Comparison of ENCODE assay signal across 10 cellular contexts in genomic region chr19:4913996-4914735, GRCh38. TPM values are rescaled to one million over a fixed set of nuclear protein-coding genes. Genes with fewer than 3 reads are reported as not detected.
A peak's percentile ranks its signal among the peaks of the same experiment; 100 is the strongest.
DNase-seq lines count a peak whose midpoint lies in the region; ATAC-seq and TF ChIP-seq lines count a peak whose summit lies in the region.
"Had no signal": no experiment of that assay in that cellular context is flagged by ENCODE, and none has a peak within 500 bp of the region (broad histone marks: within the 10 kb centered on the region; RNA-seq: fewer than 3 reads in every experiment).

No MANE protein-coding gene starts in this region.

- no peaks in the 10 kb centered on the region for H3K9me3 ChIP-seq in ascending aorta

- TF ChIP-seq CTCF in GM23338 (conservative IDR thresholded peaks at IDR 0.05; ENCODE audit: low read depth in 2 of 2): no peak
- no peak for TF ChIP-seq CTCF in ascending aorta (IDR thresholded peaks at IDR 0.05)

- no peak overlapping the region for H3K4me2 ChIP-seq in GM23338

- ATAC-seq in GM23338: no peak
- no peak for ATAC-seq in HG03342 (IDR thresholded peaks at IDR 0.05; ENCODE audit: unreplicated experiment)

- peak overlapping the region; percentile 10; the same call in 1 of the 2 replicates for H3K27ac Mint-ChIP-seq in GM23338
- peak overlapping the region; percentile 90 for H3K27ac Mint-ChIP-seq in activated CD4-positive, alpha-beta memory T cell treated with anti-CD3 and anti-CD28 coated beads for 36 hours

- H3K27ac ChIP-seq in GM23338 (ENCODE audit: low read depth) (no peak overlapping the region), epithelial cell of prostate (peak overlapping the region; percentile 90), ascending aorta (no peak overlapping the region)

- H3K36me3 Mint-ChIP-seq in GM23338 (ENCODE audit: low read depth): peaks cover 54% of the 10 kb centered on the region
- H3K36me3 Mint-ChIP-seq in activated CD4-positive, alpha-beta memory T cell treated with anti-CD3 and anti-CD28 coated beads for 36 hours: peaks cover 70% of the 10 kb centered on the region

- H3K4me1 ChIP-seq in GM23338 (ENCODE audit: insufficient read depth) (peaks cover 14% of the 10 kb centered on the region), ascending aorta (peaks cover 16 to 20% of the 10 kb centered on the region in 2 donors)

- H3F3A ChIP-seq in GM23338 (replicated peaks; ENCODE audit: low read depth): peaks cover 15% of the 10 kb centered on the region

- peaks cover 35% of the 10 kb centered on the region for H4K20me1 ChIP-seq in GM23338 (replicated peaks; ENCODE audit: insufficient read depth)

- intact Hi-C loops in activated CD4-positive, alpha-beta memory T cell treated with anti-CD3 and anti-CD28 coated beads for 36 hours (cut with micrococcal nuclease): loop anchor here (2.0 kb wide), 2 partner anchors 55 to 189 kb away; partner anchors contain the start of gene KDM4B
- intact Hi-C loops in ascending aorta (cut with DNase I): loop anchor here (5.0 kb wide), 2 partner anchors 118 to 122 kb away; partner anchors contain the start of gene FEM1A

- no peak overlapping the region for H2AFZ ChIP-seq in GM23338

- H3K4me3 Mint-ChIP-seq in GM23338: no peak overlapping the region; the same call in 2 of the 3 replicates
- H3K4me3 Mint-ChIP-seq in activated CD4-positive, alpha-beta memory T cell treated with anti-CD3 and anti-CD28 coated beads for 36 hours: peak overlapping the region; percentile 72

- POLR2A ChIA-PET in activated CD4-positive, alpha-beta memory T cell treated with anti-CD3 and anti-CD28 coated beads for 36 hours (lab: Charles Lee): interaction anchor here (1.3 kb wide), 1 partner anchor 54 kb away, joined by 3 read pairs; the partner anchor contains the start of gene KDM4B

- peaks cover 21% of the 10 kb centered on the region for H3K4me1 Mint-ChIP-seq in GM23338
- H3K4me1 Mint-ChIP-seq in activated CD4-positive, alpha-beta memory T cell treated with anti-CD3 and anti-CD28 coated beads for 36 hours (ENCODE audit: low read depth): peaks cover 62% of the 10 kb centered on the region

- H3K27me3 ChIP-seq in GM23338 (ENCODE audit: insufficient read depth) (peaks cover under 1% of the 10 kb centered on the region; the same call in 1 of the 2 replicates), ascending aorta (no peaks in the 10 kb centered on the region)

- DNase-seq in GM23338 (ENCODE audit: low spot score): no peak
- DNase-seq in activated CD4-positive, alpha-beta memory T cell treated with anti-CD3 and anti-CD28 coated beads for 36 hours: peak; percentile 70
- no peak for DNase-seq in epithelial cell of prostate (ENCODE audit: low read depth, low spot score)
- peak; percentile 67 for DNase-seq in stimulated activated CD8-positive, alpha-beta memory T cell treated with anti-CD3 and anti-CD28 coated beads, Interleukin-4, amount 100 ng/mL, for 48 hours
- no peak for DNase-seq in DMS53 (lab: John Stamatoyannopoulos, UW)
- DNase-seq in ascending aorta (ENCODE audit: low spot score in 2 of 2): no peak
- no peak for DNase-seq in NCI-H2171 treated with DMSO at 0.1 percent for 48 hours (lab: John Stamatoyannopoulos, UW)

- no peaks in the 10 kb centered on the region for H3K9me2 ChIP-seq in GM23338 (ENCODE audit: insufficient read depth)

- no peaks in the 10 kb centered on the region for H3K9me3 Mint-ChIP-seq in GM23338
- no peaks in the 10 kb centered on the region for H3K9me3 Mint-ChIP-seq in activated CD4-positive, alpha-beta memory T cell treated with anti-CD3 and anti-CD28 coated beads for 36 hours

- H3K27me3 Mint-ChIP-seq in GM23338 (ENCODE audit: insufficient read depth, low read depth, poor library complexity): peaks cover 13% of the 10 kb centered on the region
- H3K27me3 Mint-ChIP-seq in activated CD4-positive, alpha-beta memory T cell treated with anti-CD3 and anti-CD28 coated beads for 36 hours: no peaks in the 10 kb centered on the region

- peaks cover 68% of the 10 kb centered on the region for H3K79me2 ChIP-seq in GM23338 (replicated peaks; ENCODE audit: insufficient read depth)

- 0 out of 2 replicates have a peak, but pooled peaks cover 6% of the 10 kb centered on the region for H3K36me3 ChIP-seq in GM23338 (ENCODE audit: insufficient read depth)
- H3K36me3 ChIP-seq in ascending aorta: no peaks in the 10 kb centered on the region

- no peak overlapping the region for H3K4me3 ChIP-seq in GM23338
- H3K4me3 ChIP-seq in ascending aorta: no peak overlapping the region

- CTCF ChIA-PET in activated CD4-positive, alpha-beta memory T cell treated with anti-CD3 and anti-CD28 coated beads for 36 hours (lab: Charles Lee): interaction anchor here (0.7 to 6.7 kb wide), 5 partner anchors 36 to 116 kb away, joined by 3 to 102 read pairs (median 17); partner anchors contain the start of gene PLIN3

TF ChIP-seq in GM23338, 12 proteins besides CTCF, POLR2A, EP300 and RAD21 (continues in another document):
- TF ChIP-seq EZH2phosphoT487 (IDR thresholded peaks at IDR 0.05; ENCODE audit: unreplicated experiment) (no peak), POLR2AphosphoS5 (IDR thresholded peaks at IDR 0.05; ENCODE audit: low read depth) (no peak), REST (IDR thresholded peaks at IDR 0.05; ENCODE audit: unreplicated experiment) (no peak), STAT1 (IDR thresholded peaks at IDR 0.05; ENCODE audit: unreplicated experiment) (no peak), CREB1 (CRISPR knock-in tag; IDR thresholded peaks at IDR 0.05; ENCODE audit: low read depth) (no peak), JUNB (IDR thresholded peaks at IDR 0.05; ENCODE audit: unreplicated experiment) (no peak), ZNF114 (CRISPR knock-in tag; IDR thresholded peaks at IDR 0.05) (no peak)
- TF ChIP-seq, protein P1, sequence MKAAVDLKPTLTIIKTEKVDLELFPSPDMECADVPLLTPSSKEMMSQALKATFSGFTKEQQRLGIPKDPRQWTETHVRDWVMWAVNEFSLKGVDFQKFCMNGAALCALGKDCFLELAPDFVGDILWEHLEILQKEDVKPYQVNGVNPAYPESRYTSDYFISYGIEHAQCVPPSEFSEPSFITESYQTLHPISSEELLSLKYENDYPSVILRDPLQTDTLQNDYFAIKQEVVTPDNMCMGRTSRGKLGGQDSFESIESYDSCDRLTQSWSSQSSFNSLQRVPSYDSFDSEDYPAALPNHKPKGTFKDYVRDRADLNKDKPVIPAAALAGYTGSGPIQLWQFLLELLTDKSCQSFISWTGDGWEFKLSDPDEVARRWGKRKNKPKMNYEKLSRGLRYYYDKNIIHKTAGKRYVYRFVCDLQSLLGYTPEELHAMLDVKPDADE (IDR thresholded peaks at IDR 0.05): no peak

RNA-seq across cellular contexts. Expression of gene UHRF1, which starts 4.9 kb away (rescaled TPM):
- 40.9 and 45.7 TPM in 2 replicates for total RNA-seq in GM23338 (2014; rRNA removed; shearing (Covaris generic))
- polyA plus RNA-seq in GM23338 (2016; fragmentation: Nextera tagmentation; extraction: Ambion mirVana): 20.3 and 24.5 TPM in 2 replicates
- total RNA-seq in activated CD4-positive, alpha-beta memory T cell treated with anti-CD3 and anti-CD28 coated beads for 36 hours: 100 to 1,000 TPM; 118 to 119 TPM
- 0.32 TPM for total RNA-seq in ascending aorta

RNA-seq across cellular contexts. Expression of gene ARRDC5, which starts 11.5 kb away (rescaled TPM):
- not detected in 2 replicates for total RNA-seq in GM23338 (2014; rRNA removed; shearing (Covaris generic))
- polyA plus RNA-seq in GM23338 (2016; fragmentation: Nextera tagmentation; extraction: Ambion mirVana): not detected in 2 replicates
- total RNA-seq in activated CD4-positive, alpha-beta memory T cell treated with anti-CD3 and anti-CD28 coated beads for 36 hours: under 1 TPM in 1 of 2 experiments, not detected in 1; 0.12 TPM
- 8.6 TPM for total RNA-seq in ascending aorta
- total RNA-seq: endothelial cell of umbilical vein, lung microvascular endothelial cell had no signal

RNA-seq across cellular contexts. Expression of gene PLIN3, which starts 46.7 kb away (rescaled TPM):
- 45.9 and 59.9 TPM in 2 replicates for total RNA-seq in GM23338 (2014; rRNA removed; shearing (Covaris generic))
- 38.0 and 39.0 TPM in 2 replicates for polyA plus RNA-seq in GM23338 (2016; fragmentation: Nextera tagmentation; extraction: Ambion mirVana)
- 10 to 100 TPM; 36.6 to 37.7 TPM for total RNA-seq in activated CD4-positive, alpha-beta memory T cell treated with anti-CD3 and anti-CD28 coated beads for 36 hours
- total RNA-seq in ascending aorta: 84.3 TPM

RNA-seq across cellular contexts. Expression of gene KDM4B, which starts 54.7 kb away (rescaled TPM):
- 27.6 and 35.7 TPM in 2 replicates for total RNA-seq in GM23338 (2014; rRNA removed; shearing (Covaris generic))
- polyA plus RNA-seq in GM23338 (2016; fragmentation: Nextera tagmentation; extraction: Ambion mirVana): 8.7 and 9.1 TPM in 2 replicates
- 10 to 100 TPM; 19.2 to 20.6 TPM for total RNA-seq in activated CD4-positive, alpha-beta memory T cell treated with anti-CD3 and anti-CD28 coated beads for 36 hours
- 46.0 TPM for total RNA-seq in ascending aorta

Comparison
In these comparisons a context has a peak if more than half of its experiments do, and no peak if none do; other contexts are left out.
1. DNase-seq: peak in activated CD4-positive, alpha-beta memory T cell treated with anti-CD3 and anti-CD28 coated beads for 36 hours (single experiment) and stimulated activated CD8-positive, alpha-beta memory T cell treated with anti-CD3 and anti-CD28 coated beads, Interleukin-4, amount 100 ng/mL, for 48 hours (single experiment); none in GM23338 (single experiment), epithelial cell of prostate (single experiment), DMS53 (single experiment), ascending aorta (0 of 2) and NCI-H2171 treated with DMSO at 0.1 percent for 48 hours (single experiment).
2. RNA of gene UHRF1, which starts 4.9 kb away (total RNA-seq): 118 to 119 TPM in activated CD4-positive, alpha-beta memory T cell treated with anti-CD3 and anti-CD28 coated beads for 36 hours and 40.9 to 45.7 TPM in GM23338; 0.32 TPM in ascending aorta (single experiment); every median in the first group is over 10 times any median in the second.